Comparison of ENCODE assay signal across 18 cellular contexts in genomic region chr14:95228240-95228639, GRCh38.
DNase-seq lines count a peak whose midpoint lies in the region; ATAC-seq, FAIRE-seq and TF ChIP-seq lines count a peak whose summit lies in the region.
"Had no signal": no experiment of that assay in that cellular context is flagged by ENCODE, and none has a peak within 500 bp of the region (broad histone marks: within the 10 kb centered on the region; RNA-seq: fewer than 3 reads in every experiment).

No MANE protein-coding gene starts in this region.

- FAIRE-seq in pancreas (lab: Jason Lieb, UNC) = no peak
- FAIRE-seq: G401.6 had no signal

- H3K4me1 ChIP-seq in HEK293 (ENCODE audit: control insufficient read depth, insufficient read depth, low read length) (peaks cover 16% of the 10 kb centered on the region), pancreas (peaks cover 25 to 60% (median 53%) of the 10 kb centered on the region in 3 donors)

- no peaks in the 10 kb centered on the region for H3K27me3 ChIP-seq in pancreas
- H3K27me3 ChIP-seq: MG63, SJSA1 had no signal

- WGBS in pancreas, 2 donors = 43 to 53% methylated on average over 7 of the region's 7 CpGs

- H3K9ac ChIP-seq in SK-N-MC (ENCODE audit: insufficient read length) = peak overlapping the region; percentile 5

- POLR2A ChIA-PET in HEK293 (lab: Yijun Ruan, JAX) = interaction anchor here (0.6 to 0.9 kb wide), 2 partner anchors 9 to 13 kb away, joined by 3 read pairs; no protein-coding TSS in a partner anchor

- CTCF ChIA-PET in HEK293 (lab: Yijun Ruan, JAX) = interaction anchor here (0.6 to 1.2 kb wide), 3 partner anchors 11 to 818 kb away, joined by 3 to 5 read pairs (median 4); no protein-coding TSS in a partner anchor

- H3K27ac ChIP-seq in HEK293 (ENCODE audit: extremely low read depth, low read depth, low read length) (0 out of 2 replicates have a peak overlapping the region, but pooled peaks have one; percentile 64), SK-N-MC (no peak overlapping the region), pancreas (peak overlapping the region; percentile 7 to 92 (median 82))
- H3K27ac ChIP-seq: SJSA1 had no signal

- intact Hi-C loops in pancreas (cut with DNase I) = no loop called here

- H3K36me3 ChIP-seq in HEK293 (ENCODE audit: control insufficient read depth in 2 of 2, insufficient read depth in 1 of 2, low read length in 2 of 2) = no peaks in the 10 kb centered on the region
- H3K36me3 ChIP-seq in SK-N-MC (ENCODE audit: insufficient read depth, low read length) = no peaks in the 10 kb centered on the region
- H3K36me3 ChIP-seq in pancreas = no peaks in the 10 kb centered on the region
- H3K36me3 ChIP-seq: MG63, SJSA1 had no signal

- peak in 1 of 4 donors; percentile 21 for ATAC-seq in pancreas
- ATAC-seq in HG03457 (IDR thresholded peaks at IDR 0.05; ENCODE audit: unreplicated experiment) = no peak

- TF ChIP-seq CTCF in HEK293 (tag by site-specific recombination; IDR thresholded peaks at IDR 0.05) (no peak), pancreas (IDR thresholded peaks at IDR 0.05) (no peak)

- H3K4me3 ChIP-seq in HEK293 (ENCODE audit: low read depth, low read length) = no peak overlapping the region
- no peak overlapping the region for H3K4me3 ChIP-seq in SK-N-MC
- H3K4me3 ChIP-seq in pancreas = no peak overlapping the region
- H3K4me3 ChIP-seq: MG63, SJSA1 had no signal

- no peaks in the 10 kb centered on the region for H3K9me3 ChIP-seq in HEK293 (ENCODE audit: control insufficient read depth, insufficient read depth, low read depth, low read length)
- H3K9me3 ChIP-seq in SK-N-MC (ENCODE audit: low read depth, low read length) = no peaks in the 10 kb centered on the region
- H3K9me3 ChIP-seq in pancreas = no peaks in the 10 kb centered on the region
- H3K9me3 ChIP-seq: MG63, SJSA1 had no signal

- no peak for DNase-seq in SK-N-MC (ENCODE audit: low read depth, low spot score)
- peak; percentile 58 for DNase-seq in kidney tubule cell (ENCODE audit: low spot score)
- no peak for DNase-seq in pancreas
- DNase-seq in stimulated activated CD4-positive, alpha-beta T cell treated with anti-CD3 and anti-CD28 coated beads, Interleukin-2, amount 100 ng/mL, for 48 hours = no peak
- no peak for DNase-seq in NCI-H2081 (lab: John Stamatoyannopoulos, UW)
- DNase-seq in SHP77 treated with DMSO at 0.1 percent for 48 hours (lab: John Stamatoyannopoulos, UW) = no peak
- DNase-seq: ACHN, DMS 273 treated with DMSO at 0.1 percent for 48 hours, H7, Kasumi-1, MG63, NCI-H1694, NCI-H524, NCI-H82 had no signal

TF ChIP-seq in HEK293, 187 proteins besides CTCF, POLR2A, EP300 and RAD21:
- TF ChIP-seq ZNF335 (tag by site-specific recombination; conservative IDR thresholded peaks at IDR 0.05) = peak; percentile 25; the same call in 1 of the 2 replicates
- TF ChIP-seq ZNF677 (tag by site-specific recombination; IDR thresholded peaks at IDR 0.05) = no peak
- TF ChIP-seq ZNF426 (tag by site-specific recombination; IDR thresholded peaks at IDR 0.05) = no peak
